Comparison of ENCODE assay signal across 8 cellular contexts in genomic region chr1:151944859-151945575, GRCh38. TPM values are rescaled to one million over a fixed set of nuclear protein-coding genes. Genes with fewer than 3 reads are reported as not detected.
DNase-seq lines count a peak whose midpoint lies in the region; ATAC-seq, FAIRE-seq and TF ChIP-seq lines count a peak whose summit lies in the region.

No MANE protein-coding gene starts in this region.

- H3K79me2 ChIP-seq in HCT116 (ENCODE audit: insufficient read depth, low read length), result no peaks in the 10 kb centered on the region

- 55 to 68% (median 64%) methylated on average over 3 of the region's 3 CpGs for WGBS in small intestine, 3 donors

- H4K20me1 ChIP-seq in HCT116 (ENCODE audit: insufficient read depth), result no peaks in the 10 kb centered on the region

- no peak for FAIRE-seq in small intestine (lab: Jason Lieb, UNC)

- H3K4me3 ChIP-seq in HCT116 (replicated peaks in 1 of 2; ENCODE audit: low read depth in 1 of 2, low read length in 2 of 2) (no peak overlapping the region), fibroblast of the aortic adventitia (ENCODE audit: low read depth, low read length) (no peak overlapping the region), small intestine (ENCODE audit: low read depth in 1 of 2, low read length in 2 of 2) (no peak overlapping the region)

- TF ChIP-seq CTCF in HCT116 (IDR thresholded peaks at IDR 0.05 in 2 of 3, conservative IDR thresholded peaks at IDR 0.05 in 1 of 3; ENCODE audit: borderline replicate concordance in 1 of 3, insufficient read depth in 1 of 3, low read depth in 2 of 3, low read length in 2 of 3) (no peak), fibroblast of the aortic adventitia (IDR thresholded peaks at IDR 0.05; ENCODE audit: insufficient read depth, low read length) (peak; percentile 16)

- intact Hi-C loops in HCT116 (cut with micrococcal nuclease), result loop anchor here (2.0 kb wide), 1 partner anchor 48 kb away; the partner anchor contains the start of gene S100A10

- CTCF ChIA-PET in HCT116 (lab: Charles Lee), result interaction anchor here (0.5 to 2.0 kb wide), 6 partner anchors 9 to 68 kb away, joined by 3 to 6 read pairs (median 4); no protein-coding TSS in a partner anchor
- CTCF ChIA-PET in T-cell (lab: Charles Lee), result interaction anchor here in 1 of 2 donors (0.8 to 3.9 kb wide), 6 partner anchors 10 to 56 kb away, joined by 3 to 29 read pairs (median 8); no protein-coding TSS in a partner anchor

- no peaks in the 10 kb centered on the region for H3K9me3 Mint-ChIP-seq in T-cell

- 0 out of 2 replicates have a peak overlapping the region, but pooled peaks have one; percentile 9 for H3K9ac ChIP-seq in HCT116 (ENCODE audit: low read length)

- H3K4me1 Mint-ChIP-seq in T-cell, result peaks cover 29 to 55% (median 36%) of the 10 kb centered on the region in 3 donors

- H3K4me1 ChIP-seq in HCT116 (ENCODE audit: control insufficient read depth in 1 of 2, insufficient read depth in 2 of 2, low read length in 2 of 2), result peaks cover 29 to 59% of the 10 kb centered on the region in 2 experiments
- H3K4me1 ChIP-seq in small intestine (ENCODE audit: control insufficient read depth in 2 of 2, insufficient read depth in 1 of 2, low read depth in 1 of 2, low read length in 1 of 2), result peaks cover 2 to 14% of the 10 kb centered on the region in 2 donors

- TF ChIP-seq POLR2A in HCT116 (IDR thresholded peaks at IDR 0.05; ENCODE audit: borderline replicate concordance, extremely low read depth, insufficient read depth, insufficient read length), result no peak

- in situ Hi-C loops in KBM-7 (cut with MboI; ENCODE audit: low pct_unique_long_range_greater_than_20kb, low sequenced_read_pairs), result no loop called here

- peak overlapping the region; percentile 79 for H2AFZ ChIP-seq in HCT116 (ENCODE audit: low read depth, low read length, poor library complexity, severe bottlenecking)

- no TSS peak for BruUV-seq in HCT116 (replicated peaks; lab: Mats Ljungman, UMichigan)

- no peak overlapping the region for H3K27ac ChIP-seq in HCT116 (ENCODE audit: low read depth, low read length)
- peak overlapping the region; percentile 34 to 82 for H3K27ac ChIP-seq in small intestine (ENCODE audit: low read depth in 1 of 2, low read length in 1 of 2)

- POLR2A ChIA-PET in HCT116 (lab: Charles Lee) (no interaction called here), T-cell (lab: Charles Lee) (interaction anchor here in 1 of 2 donors (0.6 to 1.2 kb wide), 4 partner anchors 23 to 1836 kb away, joined by 4 to 6 read pairs (median 4); partner anchors contain the start of gene S100A11)

- H3K36me3 Mint-ChIP-seq in T-cell, result no peaks in the 10 kb centered on the region

- DNase-seq in HCT116 (ENCODE audit: low read depth, low spot score), result no peak
- no peak for DNase-seq in T-cell
- DNase-seq in fibroblast of the aortic adventitia (ENCODE audit: low read depth), result peak; percentile 29
- DNase-seq in small intestine, result no peak
- no peak for DNase-seq in KBM-7
- no peak for DNase-seq in AML-193 (lab: John Stamatoyannopoulos, UW)
- DNase-seq in DMS79 treated with DMSO at 0.1 percent for 48 hours (lab: John Stamatoyannopoulos, UW), result no peak

- H3K27me3 ChIP-seq in HCT116 (ENCODE audit: insufficient read depth, low read length) (no peaks in the 10 kb centered on the region), small intestine (ENCODE audit: control insufficient read depth in 2 of 2, insufficient read depth in 2 of 2, low read length in 2 of 2) (no peaks in the 10 kb centered on the region)

- H3K4me2 ChIP-seq in HCT116 (ENCODE audit: low read length), result peak overlapping the region; percentile 63

- no peak for TF ChIP-seq RAD21 in HCT116 (IDR thresholded peaks at IDR 0.05; ENCODE audit: low read depth)

- H3K9me3 ChIP-seq in HCT116 (ENCODE audit: control insufficient read depth in 1 of 2, insufficient read depth in 1 of 2, low read depth in 1 of 2, low read length in 2 of 2) (no peaks in the 10 kb centered on the region), small intestine (ENCODE audit: control insufficient read depth, low read depth) (no peaks in the 10 kb centered on the region)

- H3K27me3 Mint-ChIP-seq in T-cell, result no peaks in the 10 kb centered on the region

- ATAC-seq in HCT116 (peak; percentile 3; the same call in 1 of the 2 replicates), T-cell (replicated peaks in 1 of 4) (no peak), HG02588 (IDR thresholded peaks at IDR 0.05; ENCODE audit: unreplicated experiment) (no peak)

- H3K36me3 ChIP-seq in HCT116 (ENCODE audit: control insufficient read depth in 1 of 2, insufficient read depth in 2 of 2, low read length in 2 of 2), result no peaks in the 10 kb centered on the region
- H3K36me3 ChIP-seq in small intestine (ENCODE audit: control insufficient read depth in 2 of 2, insufficient read depth in 2 of 2, low read length in 2 of 2), result no peaks in the 10 kb centered on the region

- H3K27ac Mint-ChIP-seq in T-cell, result peak overlapping the region; percentile 89 to 94

- RAD21 ChIA-PET in HCT116 (lab: Charles Lee; ENCODE audit: low non-redundant PET in 1 of 2, low total read pairs in 2 of 2, uncharacterized antibody in 2 of 2, unreplicated experiment in 2 of 2), result no interaction called here

- no peaks in the 10 kb centered on the region for H3K9me2 ChIP-seq in HCT116 (ENCODE audit: insufficient read depth)

- H3K4me3 Mint-ChIP-seq in T-cell, result peak overlapping the region; percentile 19 to 68 (median 36)

TF ChIP-seq in HCT116, 20 proteins besides CTCF, POLR2A, EP300 and RAD21:
- TF ChIP-seq CEBPB (IDR thresholded peaks at IDR 0.05; ENCODE audit: low read depth), result no peak
- no peak for TF ChIP-seq EGR1 (IDR thresholded peaks at IDR 0.05; ENCODE audit: low read depth)

RNA-seq across cellular contexts. Expression of gene THEM4, which starts 35.7 kb away (rescaled TPM):
- 17.0 TPM for total RNA-seq in HCT116 (2021; ENCODE audit: unreplicated experiment)
- 7.9 and 12.6 TPM in 2 replicates for polyA plus RNA-seq in HCT116 (2012)
- 100 to 1,000 TPM in 2 of 5 donors, 10 to 100 TPM in 3; 48.2 to 119 (median 97.6) TPM for total RNA-seq in T-cell
- 6.3 and 18.3 TPM in 2 replicates for total RNA-seq in fibroblast of the aortic adventitia (ENCODE audit: low replicate concordance)
- polyA plus RNA-seq in small intestine, result 10 to 100 TPM in 1 of 3 donors, 1 to 10 TPM in 2; 5.7 to 10.4 (median 8.3) TPM

RNA-seq across cellular contexts. Expression of gene S100A10, which starts 48.6 kb away (rescaled TPM):
- 340 TPM for total RNA-seq in HCT116 (2021; ENCODE audit: unreplicated experiment)
- polyA plus RNA-seq in HCT116 (2012), result 152 and 230 TPM in 2 replicates
- 100 to 1,000 TPM; 157 to 277 (median 264) TPM for total RNA-seq in T-cell
- 271 and 340 TPM in 2 replicates for total RNA-seq in fibroblast of the aortic adventitia (ENCODE audit: low replicate concordance)
- 1,000 to 10,000 TPM in 2 of 3 donors, 100 to 1,000 TPM in 1; 547 to 1,355 (median 1,268) TPM for polyA plus RNA-seq in small intestine
